In genomic region chr5:172643392-172643871, GRCh38 we compare ENCODE assay signal across 1 cellular context.
TF ChIP-seq lines count a peak whose summit lies in the region.

No MANE protein-coding gene starts in this region.

TF ChIP-seq in neural cell, 6 proteins besides CTCF, POLR2A, EP300 and RAD21 (continued from another document):
- TF ChIP-seq REST (IDR thresholded peaks at IDR 0.05; ENCODE audit: borderline replicate concordance) (no peak), TAF1 (IDR thresholded peaks at IDR 0.05; ENCODE audit: low read depth) (no peak), SMC3 (conservative IDR thresholded peaks at IDR 0.05; ENCODE audit: poor library complexity) (no peak), MXI1 (conservative IDR thresholded peaks at IDR 0.05; ENCODE audit: poor library complexity, severe bottlenecking) (no peak)
